In genomic region chr5:72623936-72624335, GRCh38 we compare ENCODE assay signal across 1 cellular context.
TF ChIP-seq lines count a peak whose summit lies in the region.

No MANE protein-coding gene starts in this region.

TF ChIP-seq in SK-N-SH, 30 proteins besides CTCF, POLR2A, EP300 and RAD21 (continued from another document):
- TF ChIP-seq CHD2 (IDR thresholded peaks at IDR 0.05; ENCODE audit: low read length, partially characterized antibody), result no peak
TF ChIP-seq in SK-N-SH: peak in this region for 0.
